ENCODE assay signal across 14 cellular contexts in genomic region chr16:30867747-30868146, GRCh38. TPM values are rescaled to one million over a fixed set of nuclear protein-coding genes. Genes with fewer than 3 reads are reported as not detected.
DNase-seq lines count a peak whose midpoint lies in the region; ATAC-seq, FAIRE-seq and TF ChIP-seq lines count a peak whose summit lies in the region.
"Had no signal": no experiment of that assay in that cellular context is flagged by ENCODE, and none has a peak within 500 bp of the region (broad histone marks: within the 10 kb centered on the region; RNA-seq: fewer than 3 reads in every experiment).

No MANE protein-coding gene starts in this region.

- POLR2A ChIA-PET in A673 (lab: Charles Lee; ENCODE audit: low non-redundant PET), result no interaction called here

- peak; percentile 92 for ATAC-seq in SK-N-SH treated with all-trans-retinoic acid at 6 μM for 48 hours
- no peak for ATAC-seq in GM19328 (IDR thresholded peaks at IDR 0.05; ENCODE audit: unreplicated experiment)
- no peak for ATAC-seq in right cardiac atrium

- no peaks in the 10 kb centered on the region for H3K4me1 ChIP-seq in A673 (ENCODE audit: insufficient read depth, low read length, poor library complexity, severe bottlenecking)
- H3K4me1 ChIP-seq in right cardiac atrium (ENCODE audit: control insufficient read depth, insufficient read depth, low read length), result no peaks in the 10 kb centered on the region

- CTCF ChIA-PET in A673 (lab: Charles Lee) (interaction anchor here (0.6 to 1.5 kb wide), 2 partner anchors 23 to 81 kb away, joined by 4 to 6 read pairs; partner anchors contain the start of gene ZNF629), Calu3 (lab: Charles Lee) (interaction anchor here (0.7 to 1.2 kb wide), 3 partner anchors 23 to 72 kb away, joined by 3 read pairs; no protein-coding TSS in a partner anchor)

- no peak for FAIRE-seq in H54 (lab: Jason Lieb, UNC)

- TF ChIP-seq POLR2A in H54 (IDR thresholded peaks at IDR 0.05; ENCODE audit: low read depth, low read length), result no peak

- no peaks in the 10 kb centered on the region for H3K9me3 Mint-ChIP-seq in Calu3 (ENCODE audit: low read depth, unreplicated experiment)
- H3K9me3 Mint-ChIP-seq: activated naive CD4-positive, alpha-beta T cell treated with anti-CD3 and anti-CD28 coated beads for 36 hours had no signal

- intact Hi-C loops in A673 (cut with micrococcal nuclease; ENCODE audit: unreplicated experiment) (no loop called here), right cardiac atrium (cut with DNase I) (no loop called here), Calu3 (cut with micrococcal nuclease; ENCODE audit: unreplicated experiment) (no loop called here)

- no peaks in the 10 kb centered on the region for H3K36me3 ChIP-seq in A673 (ENCODE audit: insufficient read depth, low read length, poor library complexity, severe bottlenecking)

- H3K9me3 ChIP-seq in A673 (ENCODE audit: low read depth, low read length, poor library complexity, severe bottlenecking) (no peaks in the 10 kb centered on the region), right cardiac atrium (ENCODE audit: control insufficient read depth, low read length) (no peaks in the 10 kb centered on the region)

- TF ChIP-seq CTCF in A673 (conservative IDR thresholded peaks at IDR 0.05; ENCODE audit: low read depth, low read length), result peak; percentile 38; the same call in 1 of the 2 replicates
- TF ChIP-seq CTCF in fibroblast of pulmonary artery (IDR thresholded peaks at IDR 0.05; ENCODE audit: low read length, missing control alignments), result peak; percentile 26
- TF ChIP-seq CTCF in Calu3 (IDR thresholded peaks at IDR 0.05; ENCODE audit: unreplicated experiment), result no peak

- H3K27ac Mint-ChIP-seq in Calu3 (ENCODE audit: unreplicated experiment), result no peak overlapping the region
- H3K27ac Mint-ChIP-seq: activated naive CD4-positive, alpha-beta T cell treated with anti-CD3 and anti-CD28 coated beads for 36 hours had no signal

- WGBS in right cardiac atrium, result 88% methylated on average over 5 of the region's 5 CpGs

- H3K4me1 Mint-ChIP-seq in Calu3 (ENCODE audit: low read depth, unreplicated experiment), result no peaks in the 10 kb centered on the region

- no peak overlapping the region for H3K4me3 Mint-ChIP-seq in Calu3 (ENCODE audit: low read depth, unreplicated experiment)
- H3K4me3 Mint-ChIP-seq: activated naive CD4-positive, alpha-beta T cell treated with anti-CD3 and anti-CD28 coated beads for 36 hours had no signal

- BruUV-seq in A673 (replicated peaks; lab: Mats Ljungman, UMichigan), result no TSS peak
- BruUV-seq in Calu3 (replicated peaks; lab: Mats Ljungman, UMichigan), result no TSS peak

- H3K27me3 Mint-ChIP-seq in Calu3 (ENCODE audit: unreplicated experiment), result no peaks in the 10 kb centered on the region

- H3K27me3 ChIP-seq in A673 (replicated peaks; ENCODE audit: insufficient read depth, low read depth, low read length, poor library complexity), result no peaks in the 10 kb centered on the region
- no peaks in the 10 kb centered on the region for H3K27me3 ChIP-seq in right cardiac atrium (ENCODE audit: control insufficient read depth, insufficient read depth)

- H3K27ac ChIP-seq in A673 (ENCODE audit: low read depth, low read length, poor library complexity, severe bottlenecking) (no peak overlapping the region), right cardiac atrium (ENCODE audit: low read length) (no peak overlapping the region)

- no peaks in the 10 kb centered on the region for H3K36me3 Mint-ChIP-seq in Calu3 (ENCODE audit: insufficient read depth, unreplicated experiment)

- peak; percentile 31 for DNase-seq in A673 (ENCODE audit: low spot score)
- DNase-seq in H54 (ENCODE audit: insufficient read length, low spot score), result peak; percentile 23
- DNase-seq in fibroblast of pulmonary artery (ENCODE audit: low read depth), result peak; percentile 15
- no peak for DNase-seq in T-helper 9 cell
- no peak for DNase-seq in right cardiac atrium
- DNase-seq in Calu3, result no peak
- DNase-seq: activated CD4-positive, alpha-beta T cell treated with anti-CD3 and anti-CD28 coated beads for 48 hours; activated naive CD4-positive, alpha-beta T cell treated with anti-CD3 and anti-CD28 coated beads for 36 hours; COR-L47; effector memory CD4-positive, alpha-beta T cell; NCI-H1105; stimulated activated CD4-positive, alpha-beta T cell treated with anti-CD3 and anti-CD28 coated beads, Interleukin-1b, Interleukin-23, amount 100 ng/mL, for 48 hours had no signal

- H3K4me3 ChIP-seq in A673 (ENCODE audit: low read depth, low read length, poor library complexity, severe bottlenecking) (no peak overlapping the region), fibroblast of pulmonary artery (replicated peaks; ENCODE audit: low read depth, low read length) (no peak overlapping the region), right cardiac atrium (ENCODE audit: low read length) (no peak overlapping the region)

TF ChIP-seq in SK-N-SH treated with all-trans-retinoic acid at 6 μM for 48 hours, 23 proteins besides CTCF, POLR2A, EP300 and RAD21 (continues in another document):
- TF ChIP-seq RARB (CRISPR knock-in tag; IDR thresholded peaks at IDR 0.05) (no peak), ZNF8 (CRISPR knock-in tag; IDR thresholded peaks at IDR 0.05) (no peak), ARNTL (CRISPR knock-in tag; IDR thresholded peaks at IDR 0.05; ENCODE audit: borderline replicate concordance, low read depth) (no peak), GLIS3 (CRISPR knock-in tag; IDR thresholded peaks at IDR 0.05) (no peak), ZFP3 (CRISPR knock-in tag; IDR thresholded peaks at IDR 0.05) (no peak), POU6F1 (CRISPR knock-in tag; IDR thresholded peaks at IDR 0.05; ENCODE audit: borderline replicate concordance, low read depth) (no peak), SNAI2 (CRISPR knock-in tag; IDR thresholded peaks at IDR 0.05) (no peak), PPARA (CRISPR knock-in tag; IDR thresholded peaks at IDR 0.05; ENCODE audit: borderline replicate concordance) (no peak)
- TF ChIP-seq, protein P1, sequence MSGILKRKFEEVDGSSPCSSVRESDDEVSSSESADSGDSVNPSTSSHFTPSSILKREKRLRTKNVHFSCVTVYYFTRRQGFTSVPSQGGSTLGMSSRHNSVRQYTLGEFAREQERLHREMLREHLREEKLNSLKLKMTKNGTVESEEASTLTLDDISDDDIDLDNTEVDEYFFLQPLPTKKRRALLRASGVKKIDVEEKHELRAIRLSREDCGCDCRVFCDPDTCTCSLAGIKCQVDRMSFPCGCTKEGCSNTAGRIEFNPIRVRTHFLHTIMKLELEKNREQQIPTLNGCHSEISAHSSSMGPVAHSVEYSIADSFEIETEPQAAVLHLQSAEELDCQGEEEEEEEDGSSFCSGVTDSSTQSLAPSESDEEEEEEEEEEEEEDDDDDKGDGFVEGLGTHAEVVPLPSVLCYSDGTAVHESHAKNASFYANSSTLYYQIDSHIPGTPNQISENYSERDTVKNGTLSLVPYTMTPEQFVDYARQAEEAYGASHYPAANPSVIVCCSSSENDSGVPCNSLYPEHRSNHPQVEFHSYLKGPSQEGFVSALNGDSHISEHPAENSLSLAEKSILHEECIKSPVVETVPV (CRISPR knock-in tag; IDR thresholded peaks at IDR 0.05), result no peak
- TF ChIP-seq, protein P2, sequence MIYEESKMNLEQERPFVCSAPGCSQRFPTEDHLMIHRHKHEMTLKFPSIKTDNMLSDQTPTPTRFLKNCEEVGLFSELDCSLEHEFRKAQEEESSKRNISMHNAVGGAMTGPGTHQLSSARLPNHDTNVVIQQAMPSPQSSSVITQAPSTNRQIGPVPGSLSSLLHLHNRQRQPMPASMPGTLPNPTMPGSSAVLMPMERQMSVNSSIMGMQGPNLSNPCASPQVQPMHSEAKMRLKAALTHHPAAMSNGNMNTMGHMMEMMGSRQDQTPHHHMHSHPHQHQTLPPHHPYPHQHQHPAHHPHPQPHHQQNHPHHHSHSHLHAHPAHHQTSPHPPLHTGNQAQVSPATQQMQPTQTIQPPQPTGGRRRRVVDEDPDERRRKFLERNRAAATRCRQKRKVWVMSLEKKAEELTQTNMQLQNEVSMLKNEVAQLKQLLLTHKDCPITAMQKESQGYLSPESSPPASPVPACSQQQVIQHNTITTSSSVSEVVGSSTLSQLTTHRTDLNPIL (CRISPR knock-in tag; IDR thresholded peaks at IDR 0.05; ENCODE audit: low read depth), result no peak
- TF ChIP-seq, protein P3, sequence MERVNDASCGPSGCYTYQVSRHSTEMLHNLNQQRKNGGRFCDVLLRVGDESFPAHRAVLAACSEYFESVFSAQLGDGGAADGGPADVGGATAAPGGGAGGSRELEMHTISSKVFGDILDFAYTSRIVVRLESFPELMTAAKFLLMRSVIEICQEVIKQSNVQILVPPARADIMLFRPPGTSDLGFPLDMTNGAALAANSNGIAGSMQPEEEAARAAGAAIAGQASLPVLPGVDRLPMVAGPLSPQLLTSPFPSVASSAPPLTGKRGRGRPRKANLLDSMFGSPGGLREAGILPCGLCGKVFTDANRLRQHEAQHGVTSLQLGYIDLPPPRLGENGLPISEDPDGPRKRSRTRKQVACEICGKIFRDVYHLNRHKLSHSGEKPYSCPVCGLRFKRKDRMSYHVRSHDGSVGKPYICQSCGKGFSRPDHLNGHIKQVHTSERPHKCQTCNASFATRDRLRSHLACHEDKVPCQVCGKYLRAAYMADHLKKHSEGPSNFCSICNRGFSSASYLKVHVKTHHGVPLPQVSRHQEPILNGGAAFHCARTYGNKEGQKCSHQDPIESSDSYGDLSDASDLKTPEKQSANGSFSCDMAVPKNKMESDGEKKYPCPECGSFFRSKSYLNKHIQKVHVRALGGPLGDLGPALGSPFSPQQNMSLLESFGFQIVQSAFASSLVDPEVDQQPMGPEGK (CRISPR knock-in tag; IDR thresholded peaks at IDR 0.05; ENCODE audit: borderline replicate concordance), result no peak

RNA-seq across cellular contexts. Expression of gene BCL7C, which starts 26.1 kb away (rescaled TPM):
- total RNA-seq in A673 (2021), result 28.2 and 34.7 TPM in 2 replicates
- total RNA-seq in right cardiac atrium, result 10 to 100 TPM; 20.6 to 31.7 (median 26.3) TPM
- polyA plus RNA-seq in right cardiac atrium, result 29.5 TPM
- 22.5 and 26.6 TPM in 2 replicates for total RNA-seq in Calu3 (2022)

RNA-seq across cellular contexts. Expression of gene CTF1, which starts 28.7 kb away (rescaled TPM):
- total RNA-seq in A673 (2021), result 1.4 and 1.6 TPM in 2 replicates
- 1 to 10 TPM; 7.4 to 9.8 (median 9.1) TPM for total RNA-seq in right cardiac atrium
- 13.1 TPM for polyA plus RNA-seq in right cardiac atrium
- 1.9 and 2.3 TPM in 2 replicates for total RNA-seq in Calu3 (2022)

RNA-seq across cellular contexts. Expression of gene FBXL19, which starts 55.6 kb away (rescaled TPM):
- total RNA-seq in A673 (2021) (37.0 and 39.3 TPM in 2 replicates), right cardiac atrium (1 to 10 TPM; 5.1 to 8.4 (median 6.6) TPM), Calu3 (2022) (43.2 and 45.7 TPM in 2 replicates)
- polyA plus RNA-seq in right cardiac atrium, result 8.3 TPM

Comparison
In these comparisons a context has a peak if more than half of its experiments do, and no peak if none do; other contexts are left out.
1. DNase-seq: peak in A673 (single experiment), H54 (single experiment) and fibroblast of pulmonary artery (single experiment); none in T-helper 9 cell (single experiment), right cardiac atrium (0 of 3) and Calu3 (single experiment).